Comparison of ENCODE assay signal across 9 cellular contexts in genomic region chr17:80364091-80364691, GRCh38. TPM values are rescaled to one million over a fixed set of nuclear protein-coding genes. Genes with fewer than 3 reads are reported as not detected.
DNase-seq lines count a peak whose midpoint lies in the region; ATAC-seq and TF ChIP-seq lines count a peak whose summit lies in the region.
"Had no signal": no experiment of that assay in that cellular context is flagged by ENCODE, and none has a peak within 500 bp of the region (broad histone marks: within the 10 kb centered on the region; RNA-seq: fewer than 3 reads in every experiment).

No MANE protein-coding gene starts in this region.

- H3K9me3 ChIP-seq in DOHH2 (ENCODE audit: control insufficient read depth, insufficient read depth, low read length), result no peaks in the 10 kb centered on the region
- H3K9me3 ChIP-seq in mesenchymal stem cell (ENCODE audit: control insufficient read depth, low read length), result no peaks in the 10 kb centered on the region

- no peak overlapping the region for H2BK5ac ChIP-seq in mesenchymal stem cell (ENCODE audit: low read depth, low read length, poor library complexity, severe bottlenecking)

- TF ChIP-seq CTCF in DOHH2 (IDR thresholded peaks at IDR 0.05; ENCODE audit: low read depth, low read length, poor library complexity, severe bottlenecking), result peak; percentile 59
- peak; percentile 46; the same call in 1 of the 2 replicates for TF ChIP-seq CTCF in KMS-11 (conservative IDR thresholded peaks at IDR 0.05; ENCODE audit: low read depth, low read length)

- no peaks in the 10 kb centered on the region for H3K79me2 ChIP-seq in DOHH2 (ENCODE audit: control insufficient read depth, low read length)
- H3K79me2 ChIP-seq in KMS-11 (ENCODE audit: insufficient read depth, low read depth), result no peaks in the 10 kb centered on the region

- H2BK15ac ChIP-seq in mesenchymal stem cell (ENCODE audit: low read depth, poor library complexity, severe bottlenecking), result no peak overlapping the region

- H2BK12ac ChIP-seq in mesenchymal stem cell (ENCODE audit: low read length in 2 of 2), result no peak overlapping the region

- DNase-seq in astrocyte of the hippocampus (ENCODE audit: low read depth, low spot score), result peak; percentile 19
- peak; percentile 4 for DNase-seq in mesenchymal stem cell
- no peak for DNase-seq in kidney glomerular epithelial cell (lab: John Stamatoyannopoulos, UW)
- DNase-seq: natural killer cell had no signal

- H2AFZ ChIP-seq in KMS-11 (ENCODE audit: low read depth) (no peak overlapping the region), mesenchymal stem cell (ENCODE audit: low read depth, low read length) (no peak overlapping the region)

- H3K4me2 ChIP-seq in DOHH2 (ENCODE audit: low read length) (no peak overlapping the region), KMS-11 (no peak overlapping the region), mesenchymal stem cell (ENCODE audit: low read length, poor library complexity, severe bottlenecking) (no peak overlapping the region)

- H4K8ac ChIP-seq in mesenchymal stem cell (ENCODE audit: low read length), result no peak overlapping the region

- peaks cover 11% of the 10 kb centered on the region for H3K79me1 ChIP-seq in mesenchymal stem cell (replicated peaks; ENCODE audit: low read length, poor library complexity, severe bottlenecking)

- H2AK5ac ChIP-seq in mesenchymal stem cell (ENCODE audit: low read length, severe bottlenecking), result no peak overlapping the region

- ATAC-seq in HG02678 (IDR thresholded peaks at IDR 0.05; ENCODE audit: unreplicated experiment), result no peak
- no peak for ATAC-seq in HG02885 (IDR thresholded peaks at IDR 0.05; ENCODE audit: poor library complexity, unreplicated experiment)
- no peak for ATAC-seq in HG03439 (IDR thresholded peaks at IDR 0.05; ENCODE audit: unreplicated experiment)

- H3K9ac ChIP-seq in KMS-11 (no peak overlapping the region), mesenchymal stem cell (ENCODE audit: low read length) (no peak overlapping the region)

- H3K4me1 ChIP-seq in DOHH2 (ENCODE audit: control insufficient read depth, low read length) (no peaks in the 10 kb centered on the region), KMS-11 (ENCODE audit: low read depth, poor library complexity, severe bottlenecking) (no peaks in the 10 kb centered on the region), mesenchymal stem cell (ENCODE audit: control insufficient read depth, insufficient read depth, low read depth, low read length) (no peaks in the 10 kb centered on the region)

- 90% methylated on average over 27 of the region's 29 CpGs for WGBS in mesenchymal stem cell

- no peak overlapping the region for H3K14ac ChIP-seq in mesenchymal stem cell (ENCODE audit: low read length in 2 of 2)

- no peak overlapping the region for H3K27ac ChIP-seq in DOHH2 (ENCODE audit: low read depth, low read length)
- no peak overlapping the region for H3K27ac ChIP-seq in KMS-11
- no peak overlapping the region for H3K27ac ChIP-seq in mesenchymal stem cell (ENCODE audit: low read length, poor library complexity, severe bottlenecking)

- H3K18ac ChIP-seq in mesenchymal stem cell (ENCODE audit: low read depth in 1 of 2, low read length in 2 of 2), result no peak overlapping the region

- H3K36me3 ChIP-seq in DOHH2 (ENCODE audit: control insufficient read depth, low read length) (no peaks in the 10 kb centered on the region), KMS-11 (ENCODE audit: insufficient read depth) (no peaks in the 10 kb centered on the region), mesenchymal stem cell (ENCODE audit: control insufficient read depth in 1 of 2, insufficient read depth in 2 of 2, low read depth in 1 of 2, low read length in 2 of 2) (peaks cover 75 to 97% of the 10 kb centered on the region in 2 experiments)

- H2BK120ac ChIP-seq in mesenchymal stem cell (ENCODE audit: low read depth, low read length), result no peak overlapping the region

- H3K27me3 ChIP-seq in DOHH2 (ENCODE audit: control insufficient read depth, low read length) (no peaks in the 10 kb centered on the region), KMS-11 (ENCODE audit: insufficient read depth, low read depth) (no peaks in the 10 kb centered on the region), mesenchymal stem cell (ENCODE audit: control insufficient read depth in 1 of 2, insufficient read depth in 1 of 2, low read length in 2 of 2) (no peaks in the 10 kb centered on the region)

- no peak overlapping the region for H3K23ac ChIP-seq in mesenchymal stem cell (ENCODE audit: low read length in 2 of 2)

- H3F3A ChIP-seq in DOHH2 (ENCODE audit: control insufficient read depth, insufficient read depth), result no peaks in the 10 kb centered on the region

- H3K9me2 ChIP-seq in DOHH2 (replicated peaks; ENCODE audit: control insufficient read depth, low read length), result no peaks in the 10 kb centered on the region

- no peak overlapping the region for H4K91ac ChIP-seq in mesenchymal stem cell (ENCODE audit: low read length)

- no peak overlapping the region for H3K4me3 ChIP-seq in DOHH2 (ENCODE audit: low read length)
- H3K4me3 ChIP-seq in KMS-11 (IDR thresholded peaks at IDR 0.05; ENCODE audit: insufficient read depth, low read depth, low read length), result no peak overlapping the region
- H3K4me3 ChIP-seq in mesenchymal stem cell (ENCODE audit: insufficient read depth in 1 of 2, low read depth in 1 of 2, low read length in 2 of 2), result no peak overlapping the region

- no peak overlapping the region for H3K4ac ChIP-seq in mesenchymal stem cell (ENCODE audit: low read depth in 1 of 2, low read length in 2 of 2)

- H4K20me1 ChIP-seq in DOHH2 (ENCODE audit: control insufficient read depth, insufficient read depth, low read depth, low read length), result no peaks in the 10 kb centered on the region; the same call in 1 of the 2 replicates
- H4K20me1 ChIP-seq in KMS-11 (ENCODE audit: insufficient read depth), result no peaks in the 10 kb centered on the region

RNA-seq across cellular contexts. Expression of gene ENDOV, which starts 50.8 kb away (rescaled TPM):
- 13.7 TPM for polyA plus RNA-seq in mesenchymal stem cell (2013, experiment 1 of 2)
- 12.8 TPM for polyA plus RNA-seq in mesenchymal stem cell (2013, experiment 2 of 2)
